ENCODE assay signal across 15 cellular contexts in the genomic region with DNA sequence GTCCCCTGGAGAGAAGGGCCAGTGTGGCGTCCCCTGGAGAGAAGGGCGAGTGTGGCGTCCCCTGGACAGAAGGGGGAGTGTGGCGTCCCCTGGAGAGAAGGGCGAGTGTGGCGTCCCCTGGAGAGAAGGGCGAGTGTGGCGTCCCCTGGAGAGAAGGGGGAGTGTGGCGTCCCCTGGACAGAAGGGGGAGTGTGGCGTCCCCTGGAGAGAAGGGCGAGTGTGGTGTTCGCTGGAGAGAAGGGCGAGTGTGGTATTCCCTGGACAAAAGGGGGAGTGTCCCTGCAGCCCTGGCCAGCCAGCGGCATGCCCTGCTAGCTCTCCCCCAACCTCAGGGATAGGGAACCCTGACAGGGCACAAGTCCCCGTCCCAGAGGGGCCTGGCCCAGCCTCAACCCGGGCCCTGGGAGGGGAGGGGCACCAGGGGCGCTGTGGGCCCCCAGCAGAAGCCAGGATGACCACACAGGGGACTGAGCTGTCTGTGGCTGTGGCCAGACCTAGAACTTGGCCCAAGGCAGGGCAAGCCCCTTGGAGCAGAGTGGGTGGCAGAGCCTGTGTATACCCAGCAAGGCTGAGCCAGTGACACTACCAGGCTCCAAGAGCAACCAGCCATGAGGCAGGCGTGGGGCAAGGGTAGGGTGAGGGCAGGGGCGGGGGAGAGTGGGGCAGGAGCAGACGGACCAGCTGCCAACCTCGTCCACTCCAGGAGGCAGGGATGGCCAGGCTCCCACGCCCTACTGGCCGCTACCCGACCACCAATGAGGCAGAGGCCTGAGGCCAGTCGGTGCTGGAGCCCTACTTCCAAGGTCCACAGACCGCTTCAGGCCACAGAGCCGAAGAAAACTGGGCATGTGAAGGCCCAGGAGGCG. TPM values are rescaled to one million over a fixed set of nuclear protein-coding genes. Genes with fewer than 3 reads are reported as not detected.
A peak's percentile ranks its signal among the peaks of the same experiment; 100 is the strongest.
DNase-seq lines count a peak whose midpoint lies in the region; FAIRE-seq and TF ChIP-seq lines count a peak whose summit lies in the region.
"Had no signal": no experiment of that assay in that cellular context is flagged by ENCODE, and none has a peak within 500 bp of the region (broad histone marks: within the 10 kb centered on the region; RNA-seq: fewer than 3 reads in every experiment).

No MANE protein-coding gene starts in this region.

- H3K4me2 ChIP-seq in BLaER1 (no peak overlapping the region), endothelial cell of umbilical vein (ENCODE audit: insufficient read depth, low read length) (no peak overlapping the region)
- H3K4me2 ChIP-seq: KMS-11 had no signal

- no peak for TF ChIP-seq CTCF in RWPE1 (conservative IDR thresholded peaks at IDR 0.05; ENCODE audit: low read depth)
- TF ChIP-seq CTCF in endothelial cell of umbilical vein (IDR thresholded peaks at IDR 0.05; ENCODE audit: extremely low read depth in 1 of 2, insufficient read depth in 1 of 2, low read depth in 1 of 2, low read length in 2 of 2), result no peak
- no peak for TF ChIP-seq CTCF in spleen (IDR thresholded peaks at IDR 0.05 in 8 of 11, conservative IDR thresholded peaks at IDR 0.05 in 3 of 11)

- no peaks in the 10 kb centered on the region for H3K9me1 ChIP-seq in endothelial cell of umbilical vein (replicated peaks; ENCODE audit: control insufficient read depth, extremely low read depth, insufficient read depth, low read length)

- no peak overlapping the region for H3K4me3 ChIP-seq in BLaER1
- no peak overlapping the region for H3K4me3 ChIP-seq in endothelial cell of umbilical vein (replicated peaks in 1 of 3; ENCODE audit: insufficient read depth in 1 of 3, low read depth in 1 of 3, low read length in 3 of 3)
- H3K4me3 ChIP-seq in spleen, result no peak overlapping the region
- H3K4me3 ChIP-seq: GM23248 had no signal

- POLR2A ChIA-PET in RWPE1 (lab: Yijun Ruan, JAX; ENCODE audit: low non-redundant PET), result no interaction called here
- POLR2A ChIA-PET in endothelial cell of umbilical vein (lab: Charles Lee), result no interaction called here

- H3K27me3 ChIP-seq in BLaER1 (no peaks in the 10 kb centered on the region), endothelial cell of umbilical vein (ENCODE audit: control insufficient read depth in 2 of 2, insufficient read depth in 2 of 2, low read length in 2 of 2) (no peaks in the 10 kb centered on the region), spleen (replicated peaks in 1 of 7) (peaks cover 0 to 5% (median 0%) of the 10 kb centered on the region in 7 donors)

- 0 out of 2 replicates have a peak overlapping the region, but pooled peaks have one; percentile 2 for H3K9ac ChIP-seq in BLaER1
- H3K9ac ChIP-seq in endothelial cell of umbilical vein (replicated peaks; ENCODE audit: extremely low read depth, insufficient read depth, low read length), result no peak overlapping the region
- H3K9ac ChIP-seq: GM23248, KMS-11 had no signal

- no TSS peak for BruUV-seq in endothelial cell of umbilical vein (replicated peaks; lab: Mats Ljungman, UMichigan)

- CTCF ChIA-PET in RWPE1 (lab: Yijun Ruan, JAX), result interaction anchor here (1.0 to 1.3 kb wide), 2 partner anchors 12 to 83 kb away, joined by 3 to 5 read pairs; no protein-coding TSS in a partner anchor
- CTCF ChIA-PET in endothelial cell of umbilical vein (lab: Charles Lee), result no interaction called here

- TF ChIP-seq POLR2A in endothelial cell of umbilical vein (IDR thresholded peaks at IDR 0.05; ENCODE audit: low read depth, low read length) (peak; percentile 31), spleen (IDR thresholded peaks at IDR 0.05) (no peak)

- H4K20me1 ChIP-seq in BLaER1 (peaks cover 50% of the 10 kb centered on the region), endothelial cell of umbilical vein (replicated peaks; ENCODE audit: control insufficient read depth, extremely low read depth, insufficient read depth, low read length) (no peaks in the 10 kb centered on the region)

- FAIRE-seq in endothelial cell of umbilical vein (lab: Jason Lieb, UNC), result no peak

- H3K4me1 ChIP-seq in BLaER1 (peaks cover 20% of the 10 kb centered on the region), endothelial cell of umbilical vein (ENCODE audit: control insufficient read depth, extremely low read depth, insufficient read depth, low read length) (peaks cover 4% of the 10 kb centered on the region), spleen (peaks cover 9 to 40% (median 31%) of the 10 kb centered on the region in 6 donors)

- intact Hi-C loops in endothelial cell of umbilical vein (cut with micrococcal nuclease), result no loop called here
- intact Hi-C loops in spleen (cut with DNase I; ENCODE audit: low total_unique reads), result no loop called here

- DNase-seq in RWPE1 (ENCODE audit: low spot score), result no peak
- DNase-seq in endothelial cell of umbilical vein (ENCODE audit: low read depth, low spot score), result no peak
- DNase-seq in spleen, result peak; percentile 73
- no peak for DNase-seq in NCI-H2029 treated with DMSO at 0.1 percent for 48 hours (lab: John Stamatoyannopoulos, UW)
- no peak for DNase-seq in GDM1 (lab: John Stamatoyannopoulos, UW)
- no peak for DNase-seq in LoVo (ENCODE audit: low spot score)
- DNase-seq: DMS79 treated with DMSO at 0.1 percent for 48 hours, GM23248, NCI-H1092, NCI-H146, NCI-H2081 treated with DMSO at 0.1 percent for 48 hours, NCI-H510A treated with DMSO at 0.1 percent for 48 hours, SHP77 treated with DMSO at 0.1 percent for 48 hours had no signal

- H3K27ac ChIP-seq in BLaER1 (no peak overlapping the region), RWPE1 (peak overlapping the region; percentile 99), endothelial cell of umbilical vein (ENCODE audit: insufficient read depth, low read depth, low read length) (no peak overlapping the region), spleen (peak overlapping the region in 1 of 8 donors; percentile 8)
- H3K27ac ChIP-seq: GM23248, KMS-11 had no signal

- H3K9me3 ChIP-seq in BLaER1 (no peaks in the 10 kb centered on the region), endothelial cell of umbilical vein (replicated peaks; ENCODE audit: control insufficient read depth, insufficient read depth, low read length) (no peaks in the 10 kb centered on the region), spleen (no peaks in the 10 kb centered on the region)

- H3K36me3 ChIP-seq in BLaER1 (peaks cover 59% of the 10 kb centered on the region), endothelial cell of umbilical vein (ENCODE audit: control insufficient read depth in 2 of 2, extremely low read depth in 1 of 2, insufficient read depth in 2 of 2, low read length in 2 of 2) (peaks cover 4 to 18% of the 10 kb centered on the region in 2 experiments), spleen (peaks cover 0 to 38% (median 26%) of the 10 kb centered on the region in 6 donors)

- WGBS in spleen, 5 donors, result 90 to 95% (median 94%) methylated on average over 17 to 28 of the region's 28 CpGs

- H3K79me2 ChIP-seq in endothelial cell of umbilical vein (ENCODE audit: control insufficient read depth, insufficient read depth, low read length), result peaks cover 16% of the 10 kb centered on the region

- dilution Hi-C loops in endothelial cell of umbilical vein (cut with MboI; ENCODE audit: extremely low pct_ligation_motif_present, low sequenced_read_pairs), result no loop called here

- no peak overlapping the region for H2AFZ ChIP-seq in endothelial cell of umbilical vein (ENCODE audit: low read depth, low read length)
- H2AFZ ChIP-seq: GM23248 had no signal

RNA-seq across cellular contexts. Expression of a gene that starts 4.2 kb away (rescaled TPM):
- total RNA-seq in endothelial cell of umbilical vein (103 TPM in 2 replicates), spleen (10 to 100 TPM; 16.6 to 33.6 (median 30.3) TPM)
- polyA plus RNA-seq in endothelial cell of umbilical vein (105 and 109 TPM in 2 replicates), spleen (10 to 100 TPM; 70.0 to 90.9 (median 90.7) TPM)
- polyA plus RNA-seq in endothelial cell of umbilical vein (2011; cell fraction: cytosol; rRNA removed), result 127 and 138 TPM in 2 replicates
- 92.5 and 103 TPM in 2 replicates for polyA plus RNA-seq in endothelial cell of umbilical vein (2011; cell fraction: nucleus; rRNA removed)
- 125 and 149 TPM in 2 replicates for polyA plus RNA-seq in endothelial cell of umbilical vein (2012)
- polyA minus RNA-seq in endothelial cell of umbilical vein, result 64.3 and 71.5 TPM in 2 replicates
- 30.1 TPM for polyA minus RNA-seq in endothelial cell of umbilical vein (2011; cell fraction: cytosol; rRNA and poly(A)+ RNA removed)
- 10.0 and 19.0 TPM in 2 replicates for polyA minus RNA-seq in endothelial cell of umbilical vein (2011; cell fraction: nucleus; rRNA and poly(A)+ RNA removed)

RNA-seq across cellular contexts. Expression of a gene that starts 6.1 kb away (rescaled TPM):
- 0.55 and 0.90 TPM in 2 replicates for total RNA-seq in endothelial cell of umbilical vein
- polyA plus RNA-seq in endothelial cell of umbilical vein, result 0.47 and 0.64 TPM in 2 replicates
- 0.21 and 0.34 TPM in 2 replicates for polyA plus RNA-seq in endothelial cell of umbilical vein (2011; cell fraction: cytosol; rRNA removed)
- 1.7 and 2.3 TPM in 2 replicates for polyA plus RNA-seq in endothelial cell of umbilical vein (2011; cell fraction: nucleus; rRNA removed)
- 0.24 and 0.76 TPM in 2 replicates for polyA plus RNA-seq in endothelial cell of umbilical vein (2012)
- polyA minus RNA-seq in endothelial cell of umbilical vein, result 0.34 and 0.40 TPM in 2 replicates
- polyA minus RNA-seq in endothelial cell of umbilical vein (2011; cell fraction: cytosol; rRNA and poly(A)+ RNA removed), result 0.72 TPM
- 0.29 and 1.2 TPM in 2 replicates for polyA minus RNA-seq in endothelial cell of umbilical vein (2011; cell fraction: nucleus; rRNA and poly(A)+ RNA removed)
- total RNA-seq in spleen, result 1 to 10 TPM; 1.0 to 3.3 (median 2.2) TPM
- 1 to 10 TPM; 2.2 to 4.6 (median 4.1) TPM for polyA plus RNA-seq in spleen

RNA-seq across cellular contexts. Expression of a gene that starts 24.2 kb away (rescaled TPM):
- 143 and 144 TPM in 2 replicates for total RNA-seq in endothelial cell of umbilical vein
- polyA plus RNA-seq in endothelial cell of umbilical vein, result 198 and 276 TPM in 2 replicates
- polyA plus RNA-seq in endothelial cell of umbilical vein (2011; cell fraction: cytosol; rRNA removed), result 113 and 158 TPM in 2 replicates
- 133 and 164 TPM in 2 replicates for polyA plus RNA-seq in endothelial cell of umbilical vein (2011; cell fraction: nucleus; rRNA removed)
- polyA plus RNA-seq in endothelial cell of umbilical vein (2012), result 131 and 195 TPM in 2 replicates
- 102 and 123 TPM in 2 replicates for polyA minus RNA-seq in endothelial cell of umbilical vein
- polyA minus RNA-seq in endothelial cell of umbilical vein (2011; cell fraction: cytosol; rRNA and poly(A)+ RNA removed), result 64.9 TPM
- polyA minus RNA-seq in endothelial cell of umbilical vein (2011; cell fraction: nucleus; rRNA and poly(A)+ RNA removed), result 31.1 and 63.8 TPM in 2 replicates
- total RNA-seq in spleen, result 100 to 1,000 TPM; 133 to 159 (median 147) TPM
- 100 to 1,000 TPM in 1 of 3 donors, 10 to 100 TPM in 2; 72.8 to 143 (median 83.8) TPM for polyA plus RNA-seq in spleen

RNA-seq across cellular contexts. Expression of a gene that starts 29.3 kb away (rescaled TPM):
- 1.8 and 2.1 TPM in 2 replicates for total RNA-seq in endothelial cell of umbilical vein
- 2.6 and 3.9 TPM in 2 replicates for polyA plus RNA-seq in endothelial cell of umbilical vein
- polyA plus RNA-seq in endothelial cell of umbilical vein (2011; cell fraction: cytosol; rRNA removed), result 0.61 and 0.97 TPM in 2 replicates
- 12.6 and 17.5 TPM in 2 replicates for polyA plus RNA-seq in endothelial cell of umbilical vein (2011; cell fraction: nucleus; rRNA removed)
- 0.35 and 1.5 TPM in 2 replicates for polyA plus RNA-seq in endothelial cell of umbilical vein (2012)
- polyA minus RNA-seq in endothelial cell of umbilical vein, result 0.25 and 1.0 TPM in 2 replicates
- polyA minus RNA-seq in endothelial cell of umbilical vein (2011; cell fraction: cytosol; rRNA and poly(A)+ RNA removed), result 1.3 TPM
- polyA minus RNA-seq in endothelial cell of umbilical vein (2011; cell fraction: nucleus; rRNA and poly(A)+ RNA removed), result 0.58 and 4.2 TPM in 2 replicates
- total RNA-seq in spleen, result 10 to 100 TPM in 1 of 7 donors, 1 to 10 TPM in 6; 3.9 to 10.1 (median 6.3) TPM
- 1 to 10 TPM; 5.0 to 8.3 (median 5.1) TPM for polyA plus RNA-seq in spleen

RNA-seq across cellular contexts. Expression of a gene that starts 29.6 kb away (rescaled TPM):
- 12.2 and 14.1 TPM in 2 replicates for total RNA-seq in endothelial cell of umbilical vein
- polyA plus RNA-seq in endothelial cell of umbilical vein, result 19.9 and 27.9 TPM in 2 replicates
- 11.1 and 16.5 TPM in 2 replicates for polyA plus RNA-seq in endothelial cell of umbilical vein (2011; cell fraction: cytosol; rRNA removed)
- 20.5 and 21.7 TPM in 2 replicates for polyA plus RNA-seq in endothelial cell of umbilical vein (2011; cell fraction: nucleus; rRNA removed)
- polyA plus RNA-seq in endothelial cell of umbilical vein (2012), result 5.5 and 12.2 TPM in 2 replicates
- polyA minus RNA-seq in endothelial cell of umbilical vein, result 5.7 and 7.6 TPM in 2 replicates
- polyA minus RNA-seq in endothelial cell of umbilical vein (2011; cell fraction: cytosol; rRNA and poly(A)+ RNA removed), result 5.4 TPM
- 1.7 and 3.0 TPM in 2 replicates for polyA minus RNA-seq in endothelial cell of umbilical vein (2011; cell fraction: nucleus; rRNA and poly(A)+ RNA removed)
- 10 to 100 TPM in 6 of 7 donors, 1 to 10 TPM in 1; 8.3 to 39.6 (median 20.4) TPM for total RNA-seq in spleen
- 10 to 100 TPM; 29.7 to 34.5 (median 30.7) TPM for polyA plus RNA-seq in spleen
